In genomic region chr20:8082025-8082424, GRCh38 we compare ENCODE assay signal across 12 cellular contexts. TPM values are rescaled to one million over a fixed set of nuclear protein-coding genes. Genes with fewer than 3 reads are reported as not detected.
DNase-seq lines count a peak whose midpoint lies in the region; ATAC-seq and TF ChIP-seq lines count a peak whose summit lies in the region.
"Had no signal": no experiment of that assay in that cellular context is flagged by ENCODE, and none has a peak within 500 bp of the region (broad histone marks: within the 10 kb centered on the region; RNA-seq: fewer than 3 reads in every experiment).

No MANE protein-coding gene starts in this region.

- in situ Hi-C loops in mammary epithelial cell (cut with MboI; ENCODE audit: low sequenced_read_pairs in 2 of 2) = no loop called here

- H3K9me3 ChIP-seq in DOHH2 (ENCODE audit: control insufficient read depth, insufficient read depth, low read length) = no peaks in the 10 kb centered on the region
- H3K9me3 ChIP-seq in mammary epithelial cell (replicated peaks; ENCODE audit: insufficient read depth, low read length) = no peaks in the 10 kb centered on the region

- DNase-seq in HuH-7 (ENCODE audit: low spot score) (peak; percentile 22), mammary epithelial cell (no peak), nucleus accumbens (lab: John Stamatoyannopoulos, UW) (no peak), left cardiac atrium (no peak)
- DNase-seq: NCI-H2107, T-helper 1 cell had no signal

- no peaks in the 10 kb centered on the region for H3K27me3 Mint-ChIP-seq in nephron (ENCODE audit: low read depth)
- H3K27me3 Mint-ChIP-seq: dendritic cell treated with granulocyte-macrophage colony-stimulating factor and Interleukin-4, amounts not matched to agents 40 ng/mL and 50 ng/mL, for 4 days had no signal

- no TSS peak for BruUV-seq in mammary epithelial cell (replicated peaks; lab: Mats Ljungman, UMichigan)

- no peaks in the 10 kb centered on the region for H3F3A ChIP-seq in DOHH2 (ENCODE audit: control insufficient read depth, insufficient read depth)

- H3K27ac ChIP-seq in DOHH2 (ENCODE audit: low read depth, low read length) (no peak overlapping the region), mammary epithelial cell (ENCODE audit: insufficient read depth, low read depth, low read length) (no peak overlapping the region)

- H3K27me3 ChIP-seq in DOHH2 (ENCODE audit: control insufficient read depth, low read length) = no peaks in the 10 kb centered on the region
- H3K27me3 ChIP-seq in mammary epithelial cell (ENCODE audit: insufficient read depth, low read length) = no peaks in the 10 kb centered on the region

- intact Hi-C loops in mammary epithelial cell (cut with micrococcal nuclease) (no loop called here), left cardiac atrium (cut with DNase I) (no loop called here)

- no peaks in the 10 kb centered on the region for H3K9me2 ChIP-seq in DOHH2 (replicated peaks; ENCODE audit: control insufficient read depth, low read length)

- no peak overlapping the region for H3K9ac ChIP-seq in mammary epithelial cell (ENCODE audit: insufficient read depth, low read length)

- H3K4me1 ChIP-seq in DOHH2 (ENCODE audit: control insufficient read depth, low read length) (no peaks in the 10 kb centered on the region), mammary epithelial cell (ENCODE audit: insufficient read depth, low read length) (no peaks in the 10 kb centered on the region)

- H3K36me3 Mint-ChIP-seq in nephron (ENCODE audit: low read depth) = no peaks in the 10 kb centered on the region
- H3K36me3 Mint-ChIP-seq: stimulated activated effector memory CD8-positive, alpha-beta T cell treated with anti-CD3 and anti-CD28 coated beads, Interleukin-12 subunit alpha, Interleukin-12 subunit beta, amount 100 ng/mL, for 72 hours had no signal

- no peaks in the 10 kb centered on the region for H3K79me2 ChIP-seq in DOHH2 (ENCODE audit: control insufficient read depth, low read length)
- H3K79me2 ChIP-seq in mammary epithelial cell (ENCODE audit: insufficient read depth, low read length) = no peaks in the 10 kb centered on the region

- no peak overlapping the region for H3K4me3 Mint-ChIP-seq in nephron
- H3K4me3 Mint-ChIP-seq: dendritic cell treated with granulocyte-macrophage colony-stimulating factor and Interleukin-4, amounts not matched to agents 40 ng/mL and 50 ng/mL, for 4 days; stimulated activated effector memory CD8-positive, alpha-beta T cell treated with anti-CD3 and anti-CD28 coated beads, Interleukin-12 subunit alpha, Interleukin-12 subunit beta, amount 100 ng/mL, for 72 hours had no signal

- H3K27ac Mint-ChIP-seq in nephron = peak overlapping the region; percentile 2 to 49 (median 3)
- H3K27ac Mint-ChIP-seq: dendritic cell treated with granulocyte-macrophage colony-stimulating factor and Interleukin-4, amounts not matched to agents 40 ng/mL and 50 ng/mL, for 4 days; stimulated activated effector memory CD8-positive, alpha-beta T cell treated with anti-CD3 and anti-CD28 coated beads, Interleukin-12 subunit alpha, Interleukin-12 subunit beta, amount 100 ng/mL, for 72 hours had no signal

- dilution Hi-C loops in mammary epithelial cell (cut with HindIII; ENCODE audit: low sequenced_read_pairs) = no loop called here

- TF ChIP-seq CTCF in DOHH2 (IDR thresholded peaks at IDR 0.05; ENCODE audit: low read depth, low read length, poor library complexity, severe bottlenecking) (peak; percentile 39), mammary epithelial cell (conservative IDR thresholded peaks at IDR 0.05 in 1 of 2, IDR thresholded peaks at IDR 0.05 in 1 of 2; ENCODE audit: extremely low read depth in 1 of 2, insufficient read depth in 1 of 2, low read depth in 1 of 2, low read length in 2 of 2) (peak; percentile 46 to 57), nephron (IDR thresholded peaks at IDR 0.05; ENCODE audit: unreplicated experiment in 3 of 3) (peak in 1 of 3 experiments; percentile 34)

- no peak overlapping the region for H3K4me3 ChIP-seq in DOHH2 (ENCODE audit: low read length)
- H3K4me3 ChIP-seq in mammary epithelial cell (replicated peaks in 1 of 3; ENCODE audit: insufficient read depth in 1 of 3, low read depth in 2 of 3, low read length in 3 of 3) = no peak overlapping the region

- ATAC-seq in GM21723 (IDR thresholded peaks at IDR 0.05; ENCODE audit: unreplicated experiment) = no peak
- no peak for ATAC-seq in left cardiac atrium
- no peak for ATAC-seq in GM21786 (IDR thresholded peaks at IDR 0.05; ENCODE audit: unreplicated experiment)
- ATAC-seq: stimulated activated effector memory CD8-positive, alpha-beta T cell treated with anti-CD3 and anti-CD28 coated beads, Interleukin-12 subunit alpha, Interleukin-12 subunit beta, amount 100 ng/mL, for 72 hours had no signal

- no peak overlapping the region for H2AFZ ChIP-seq in mammary epithelial cell (ENCODE audit: low read depth, low read length)

- H3K4me1 Mint-ChIP-seq in nephron = peaks cover 31% of the 10 kb centered on the region
- H3K4me1 Mint-ChIP-seq: stimulated activated effector memory CD8-positive, alpha-beta T cell treated with anti-CD3 and anti-CD28 coated beads, Interleukin-12 subunit alpha, Interleukin-12 subunit beta, amount 100 ng/mL, for 72 hours had no signal

- no peaks in the 10 kb centered on the region for H4K20me1 ChIP-seq in DOHH2 (ENCODE audit: control insufficient read depth, insufficient read depth, low read depth, low read length)
- H4K20me1 ChIP-seq in mammary epithelial cell (ENCODE audit: insufficient read depth, low read length) = no peaks in the 10 kb centered on the region

- H3K9me3 Mint-ChIP-seq in nephron = no peaks in the 10 kb centered on the region
- H3K9me3 Mint-ChIP-seq: dendritic cell treated with granulocyte-macrophage colony-stimulating factor and Interleukin-4, amounts not matched to agents 40 ng/mL and 50 ng/mL, for 4 days; stimulated activated effector memory CD8-positive, alpha-beta T cell treated with anti-CD3 and anti-CD28 coated beads, Interleukin-12 subunit alpha, Interleukin-12 subunit beta, amount 100 ng/mL, for 72 hours had no signal

- H3K4me2 ChIP-seq in DOHH2 (ENCODE audit: low read length) (no peak overlapping the region), mammary epithelial cell (ENCODE audit: insufficient read depth, low read depth, low read length) (no peak overlapping the region)

- H3K36me3 ChIP-seq in DOHH2 (ENCODE audit: control insufficient read depth, low read length) (no peaks in the 10 kb centered on the region), mammary epithelial cell (ENCODE audit: insufficient read depth, low read length) (no peaks in the 10 kb centered on the region)

- CTCF ChIA-PET in mammary epithelial cell (lab: Charles Lee; ENCODE audit: low non-redundant PET) = interaction anchor here (0.6 kb wide), 1 partner anchor 26 kb away, joined by 10 read pairs; no protein-coding TSS in a partner anchor

RNA-seq across cellular contexts. Expression of gene PLCB1, which starts 50.0 kb away (rescaled TPM):
- total RNA-seq in mammary epithelial cell (1 to 10 TPM in 1 of 2 donors, under 1 TPM in 1; 0.31 to 3.3 TPM), left cardiac atrium (10 to 100 TPM; 25.9 to 27.1 TPM)
- 2.1 TPM for polyA plus RNA-seq in mammary epithelial cell
- polyA minus RNA-seq in mammary epithelial cell = not detected

Comparison
In these comparisons a context has a peak if more than half of its experiments do, and no peak if none do; other contexts are left out.
1. RNA of gene PLCB1, which starts 50.0 kb away (total RNA-seq): 25.9 to 27.1 TPM in left cardiac atrium; 0.31 to 3.3 TPM in mammary epithelial cell; every median in the first group is over 4 times any median in the second.